Comparison of ENCODE assay signal across 16 cellular contexts in genomic region chr1:67892451-67893125, GRCh38. TPM values are rescaled to one million over a fixed set of nuclear protein-coding genes. Genes with fewer than 3 reads are reported as not detected.
DNase-seq lines count a peak whose midpoint lies in the region; ATAC-seq and TF ChIP-seq lines count a peak whose summit lies in the region.
"Had no signal": no experiment of that assay in that cellular context is flagged by ENCODE, and none has a peak within 500 bp of the region (broad histone marks: within the 10 kb centered on the region; RNA-seq: fewer than 3 reads in every experiment).

No MANE protein-coding gene starts in this region.

- 74% methylated on average over 3 of the region's 3 CpGs for WGBS in SK-N-SH (ENCODE audit: low lambda C conversion rate)

- no peaks in the 10 kb centered on the region for H4K20me1 ChIP-seq in SK-N-SH (ENCODE audit: insufficient read depth)

- H3K9me3 ChIP-seq in SK-N-SH (no peaks in the 10 kb centered on the region), iPS-18a (ENCODE audit: control insufficient read depth, low read depth, low read length) (no peaks in the 10 kb centered on the region), Caco-2 (no peaks in the 10 kb centered on the region)
- H3K9me3 ChIP-seq: Peyer's patch had no signal

- ATAC-seq in SK-N-SH treated with all-trans-retinoic acid at 6 μM for 48 hours (no peak), GM21447 (IDR thresholded peaks at IDR 0.05; ENCODE audit: unreplicated experiment) (no peak)

- peaks cover 22% of the 10 kb centered on the region for H3F3A ChIP-seq in SK-N-SH (replicated peaks; ENCODE audit: insufficient read depth)

- H3K36me3 ChIP-seq in SK-N-SH (replicated peaks in 1 of 2; ENCODE audit: control insufficient read depth in 1 of 2, insufficient read depth in 2 of 2, low read length in 1 of 2) (no peaks in the 10 kb centered on the region), iPS-18a (ENCODE audit: control insufficient read depth, low read depth, low read length) (no peaks in the 10 kb centered on the region), Caco-2 (ENCODE audit: control insufficient read depth, insufficient read depth, low read length) (no peaks in the 10 kb centered on the region)
- H3K36me3 ChIP-seq: Peyer's patch had no signal

- H3K4me1 Mint-ChIP-seq in Caco-2 (ENCODE audit: low read depth, unreplicated experiment) = peaks cover 15% of the 10 kb centered on the region

- no peak for TF ChIP-seq EP300 in SK-N-SH (IDR thresholded peaks at IDR 0.05; ENCODE audit: borderline replicate concordance in 1 of 2, low read depth in 1 of 2, low read length in 1 of 2)

- H3K27me3 ChIP-seq in SK-N-SH (ENCODE audit: insufficient read depth) (no peaks in the 10 kb centered on the region), iPS-18a (ENCODE audit: control insufficient read depth, insufficient read depth, low read length) (no peaks in the 10 kb centered on the region), Caco-2 (replicated peaks; ENCODE audit: control insufficient read depth, insufficient read depth, low read length) (no peaks in the 10 kb centered on the region)
- H3K27me3 ChIP-seq: Peyer's patch had no signal

- TF ChIP-seq CTCF in SK-N-SH (IDR thresholded peaks at IDR 0.05) (no peak), astrocyte of the spinal cord (IDR thresholded peaks at IDR 0.05; ENCODE audit: low read depth, low read length) (no peak), Caco-2 (IDR thresholded peaks at IDR 0.05; ENCODE audit: insufficient read depth in 1 of 2, low read depth in 1 of 2, low read length in 1 of 2, severe bottlenecking in 1 of 2, unreplicated experiment in 1 of 2) (no peak)

- DNase-seq in SK-N-SH (no peak), astrocyte of the spinal cord (ENCODE audit: low read depth, low spot score) (peak; percentile 43), stromal cell of bone marrow (ENCODE audit: low read depth) (peak; percentile 11), Caco-2 (no peak), NCI-H1694 treated with DMSO at 0.1 percent for 48 hours (lab: John Stamatoyannopoulos, UW) (no peak)
- DNase-seq: 8988T, C1 segment of cervical spinal cord, NCI-H1048, NCI-H1694, NCI-H446 treated with DMSO at 0.1 percent for 48 hours, NCI-H774, Peyer's patch, Right ventricle myocardium superior had no signal

- H2AFZ ChIP-seq in SK-N-SH (ENCODE audit: low read depth) = peak overlapping the region; percentile 25; the same call in 1 of the 2 replicates

- no peaks in the 10 kb centered on the region for H3K27me3 Mint-ChIP-seq in Caco-2 (ENCODE audit: insufficient read depth, unreplicated experiment)

- no TSS peak for BruUV-seq in Caco-2 (replicated peaks; lab: Mats Ljungman, UMichigan)

- H3K9me2 ChIP-seq in SK-N-SH = no peaks in the 10 kb centered on the region

- in situ Hi-C loops in astrocyte of the spinal cord (cut with HindIII; ENCODE audit: low sequenced_read_pairs) = no loop called here

- intact Hi-C loops in Caco-2 (cut with micrococcal nuclease; ENCODE audit: unreplicated experiment) = no loop called here

- no peaks in the 10 kb centered on the region for H3K79me2 ChIP-seq in SK-N-SH (ENCODE audit: insufficient read depth)

- H3K36me3 Mint-ChIP-seq in Caco-2 (ENCODE audit: insufficient read depth, unreplicated experiment) = no peaks in the 10 kb centered on the region

- POLR2A ChIA-PET in SK-N-SH (lab: Yijun Ruan, JAX) = no interaction called here
- POLR2A ChIA-PET in Caco-2 (lab: Charles Lee) = no interaction called here

- H3K4me1 ChIP-seq in SK-N-SH (ENCODE audit: control insufficient read depth in 1 of 2, insufficient read depth in 2 of 2, low read depth in 1 of 2, low read length in 1 of 2) = peaks cover 10 to 39% of the 10 kb centered on the region in 2 experiments
- peaks cover 24% of the 10 kb centered on the region for H3K4me1 ChIP-seq in iPS-18a (ENCODE audit: control insufficient read depth, low read depth, low read length)
- peaks cover 9% of the 10 kb centered on the region; the same call in 1 of the 2 replicates for H3K4me1 ChIP-seq in Caco-2
- H3K4me1 ChIP-seq: Peyer's patch had no signal

- no peak overlapping the region for H3K9ac ChIP-seq in SK-N-SH
- no peak overlapping the region for H3K9ac ChIP-seq in iPS-18a (ENCODE audit: low read length)

- H3K4me3 ChIP-seq in SK-N-SH (ENCODE audit: low read depth in 2 of 2, low read length in 1 of 2) (no peak overlapping the region), astrocyte of the spinal cord (ENCODE audit: low read depth, low read length) (no peak overlapping the region), iPS-18a (ENCODE audit: low read length) (peak overlapping the region; percentile 8), Caco-2 (ENCODE audit: low read depth, low read length) (no peak overlapping the region)
- H3K4me3 ChIP-seq: Peyer's patch had no signal

- no peaks in the 10 kb centered on the region for H3K9me3 Mint-ChIP-seq in Caco-2 (ENCODE audit: unreplicated experiment)

- no peak overlapping the region for H3K4me3 Mint-ChIP-seq in Caco-2 (ENCODE audit: unreplicated experiment)

- H3K27ac ChIP-seq in SK-N-SH (ENCODE audit: low read depth in 2 of 2, low read length in 1 of 2) (peak overlapping the region in 1 of 2 experiments; percentile 53; a peak in 2 of 4 replicates), iPS-18a (ENCODE audit: low read length) (no peak overlapping the region)
- H3K27ac ChIP-seq: Peyer's patch had no signal

- no peak for TF ChIP-seq RAD21 in SK-N-SH (IDR thresholded peaks at IDR 0.05; ENCODE audit: low read length)

- CTCF ChIA-PET in SK-N-SH (lab: Yijun Ruan, JAX) (interaction anchor here (1.5 kb wide), 1 partner anchor 160 kb away, joined by 3 read pairs; no protein-coding TSS in a partner anchor), Caco-2 (lab: Charles Lee) (no interaction called here)

- H3K27ac Mint-ChIP-seq in Caco-2 (ENCODE audit: unreplicated experiment) = no peak overlapping the region

- no peak overlapping the region for H3K4me2 ChIP-seq in SK-N-SH

TF ChIP-seq in SK-N-SH, 30 proteins besides CTCF, POLR2A, EP300 and RAD21 (continues in another document):
- TF ChIP-seq USF1 (IDR thresholded peaks at IDR 0.05; ENCODE audit: borderline replicate concordance, low read depth) = no peak
- no peak for TF ChIP-seq FOSL2 (IDR thresholded peaks at IDR 0.05; ENCODE audit: borderline replicate concordance, low read depth)

TF ChIP-seq in SK-N-SH treated with all-trans-retinoic acid at 6 μM for 48 hours, 23 proteins besides CTCF, POLR2A, EP300 and RAD21:
- TF ChIP-seq BACH2 (CRISPR knock-in tag; IDR thresholded peaks at IDR 0.05; ENCODE audit: borderline replicate concordance) (no peak), SNAI2 (CRISPR knock-in tag; IDR thresholded peaks at IDR 0.05) (no peak), CSRNP3 (CRISPR knock-in tag; IDR thresholded peaks at IDR 0.05) (no peak)

RNA-seq across cellular contexts. Expression of gene GNG12, which starts 59.3 kb away (rescaled TPM):
- 41.2 and 56.1 TPM in 2 replicates for polyA plus RNA-seq in SK-N-SH (2012; rRNA removed)
- polyA plus RNA-seq in SK-N-SH (2012; cell fraction: cytosol; rRNA removed) = 64.5 and 77.0 TPM in 2 replicates
- polyA plus RNA-seq in SK-N-SH (2012; cell fraction: nucleus; rRNA removed) = 15.4 and 30.0 TPM in 2 replicates
- 12.0 and 12.5 TPM in 2 replicates for total RNA-seq in Caco-2 (2022)

Comparison
In these comparisons a context has a peak if more than half of its experiments do, and no peak if none do; other contexts are left out.
1. DNase-seq: peak in astrocyte of the spinal cord (single experiment) and stromal cell of bone marrow (single experiment); none in SK-N-SH (single experiment), Caco-2 (0 of 2) and NCI-H1694 treated with DMSO at 0.1 percent for 48 hours (single experiment).